18 cellular contexts compared by ENCODE assay signal in the genomic region with DNA sequence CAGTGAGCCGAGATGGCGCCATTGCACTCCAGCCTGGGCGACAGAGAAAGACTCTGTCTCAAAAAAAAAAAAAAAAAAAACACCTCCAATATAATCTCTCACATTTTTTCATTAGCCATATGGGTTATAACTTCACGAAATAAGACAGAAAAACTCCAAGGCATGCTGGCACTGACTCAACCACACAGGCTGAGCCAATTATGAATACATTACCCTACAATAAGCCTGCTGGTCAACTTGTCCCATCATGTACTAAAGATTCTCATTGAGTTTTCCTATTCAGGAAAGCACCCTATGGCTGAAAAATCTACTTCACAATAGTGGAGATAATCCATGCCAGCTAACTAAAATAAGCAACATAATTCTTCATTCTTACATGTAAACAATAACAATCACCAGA. TPM values are rescaled to one million over a fixed set of nuclear protein-coding genes. Genes with fewer than 3 reads are reported as not detected.
DNase-seq lines count a peak whose midpoint lies in the region; FAIRE-seq and TF ChIP-seq lines count a peak whose summit lies in the region.
"Had no signal": no experiment of that assay in that cellular context is flagged by ENCODE, and none has a peak within 500 bp of the region (broad histone marks: within the 10 kb centered on the region; RNA-seq: fewer than 3 reads in every experiment).

No MANE protein-coding gene starts in this region.

- H3K27ac ChIP-seq in breast epithelium, result no peak overlapping the region

- no peaks in the 10 kb centered on the region for H3K36me3 ChIP-seq in breast epithelium
- no peaks in the 10 kb centered on the region for H3K36me3 ChIP-seq in bronchial epithelial cell (ENCODE audit: control insufficient read depth, insufficient read depth, low read length)

- POLR2A ChIA-PET in MCF 10A (lab: Yijun Ruan, JAX), result interaction anchor here (0.8 to 1.7 kb wide), 3 partner anchors 11 to 150 kb away, joined by 3 to 12 read pairs (median 3); no protein-coding TSS in a partner anchor
- POLR2A ChIA-PET in activated CD4-positive, alpha-beta memory T cell treated with anti-CD3 and anti-CD28 coated beads for 36 hours (lab: Charles Lee), result no interaction called here

- no peaks in the 10 kb centered on the region for H3K9me3 ChIP-seq in breast epithelium
- H3K9me3 ChIP-seq: Caco-2 had no signal

- H3K36me3 Mint-ChIP-seq in MCF 10A (ENCODE audit: insufficient read depth, unreplicated experiment), result no peaks in the 10 kb centered on the region
- no peaks in the 10 kb centered on the region for H3K36me3 Mint-ChIP-seq in activated CD4-positive, alpha-beta memory T cell treated with anti-CD3 and anti-CD28 coated beads for 36 hours

- DNase-seq in MCF 10A (ENCODE audit: unreplicated experiment), result peak; percentile 56
- no peak for DNase-seq in breast epithelium (ENCODE audit: low spot score in 2 of 2)
- DNase-seq in bronchial epithelial cell (ENCODE audit: low read depth), result peak; percentile 92
- DNase-seq in fibroblast of peridontal ligament (ENCODE audit: extremely low read depth), result peak; percentile 58
- DNase-seq in frontal cortex (ENCODE audit: low spot score in 2 of 2), result no peak
- DNase-seq in activated CD4-positive, alpha-beta memory T cell treated with anti-CD3 and anti-CD28 coated beads for 36 hours, result no peak
- no peak for DNase-seq in activated gamma-delta T cell treated with Interleukin-2 at 50 U/mL for 16 hours
- no peak for DNase-seq in activated naive CD4-positive, alpha-beta T cell treated with anti-CD3 and anti-CD28 coated beads, Interleukin-2, amount 50 U/mL, for 16 hours
- DNase-seq: Caco-2; CD4-positive, alpha-beta T cell; GF-D8; Kasumi-1; NCI-H1092 treated with DMSO at 0.1 percent for 48 hours; NCI-H146; NCI-H2029 treated with DMSO at 0.1 percent for 48 hours; NCI-H2171; SHP77 treated with DMSO at 0.1 percent for 48 hours had no signal

- peak; percentile 18 for FAIRE-seq in bronchial epithelial cell (lab: Jason Lieb, UNC)
- FAIRE-seq in frontal cortex (lab: Jason Lieb, UNC), result no peak

- no peaks in the 10 kb centered on the region for H3K27me3 Mint-ChIP-seq in MCF 10A (ENCODE audit: insufficient read depth, unreplicated experiment)
- peaks cover 19% of the 10 kb centered on the region for H3K27me3 Mint-ChIP-seq in activated CD4-positive, alpha-beta memory T cell treated with anti-CD3 and anti-CD28 coated beads for 36 hours

- H3K4me3 ChIP-seq in breast epithelium, result no peak overlapping the region
- no peak overlapping the region for H3K4me3 ChIP-seq in bronchial epithelial cell (ENCODE audit: low read depth, low read length)
- H3K4me3 ChIP-seq: GM23338 had no signal

- H3K27ac Mint-ChIP-seq in MCF 10A (ENCODE audit: low read depth, unreplicated experiment), result no peak overlapping the region
- H3K27ac Mint-ChIP-seq in activated CD4-positive, alpha-beta memory T cell treated with anti-CD3 and anti-CD28 coated beads for 36 hours, result no peak overlapping the region
- H3K27ac Mint-ChIP-seq: CD4-positive, alpha-beta T cell; GM23338 had no signal

- H3K4me3 Mint-ChIP-seq in MCF 10A (ENCODE audit: unreplicated experiment), result no peak overlapping the region
- H3K4me3 Mint-ChIP-seq in activated CD4-positive, alpha-beta memory T cell treated with anti-CD3 and anti-CD28 coated beads for 36 hours, result no peak overlapping the region
- H3K4me3 Mint-ChIP-seq: CD4-positive, alpha-beta T cell; GM23338 had no signal

- H3K4me1 ChIP-seq in breast epithelium, result no peaks in the 10 kb centered on the region

- H3K4me1 Mint-ChIP-seq in MCF 10A (ENCODE audit: insufficient read depth, unreplicated experiment), result peaks cover 25% of the 10 kb centered on the region
- H3K4me1 Mint-ChIP-seq in activated CD4-positive, alpha-beta memory T cell treated with anti-CD3 and anti-CD28 coated beads for 36 hours (ENCODE audit: low read depth), result no peaks in the 10 kb centered on the region

- intact Hi-C loops in MCF 10A (cut with micrococcal nuclease), result no loop called here
- intact Hi-C loops in breast epithelium (cut with DNase I; ENCODE audit: low total_unique reads), result no loop called here
- intact Hi-C loops in activated CD4-positive, alpha-beta memory T cell treated with anti-CD3 and anti-CD28 coated beads for 36 hours (cut with micrococcal nuclease), result no loop called here

- no TSS peak for BruUV-seq in MCF 10A (replicated peaks; lab: Mats Ljungman, UMichigan)

- no peaks in the 10 kb centered on the region for H3K9me3 Mint-ChIP-seq in MCF 10A (ENCODE audit: unreplicated experiment)
- no peaks in the 10 kb centered on the region for H3K9me3 Mint-ChIP-seq in activated CD4-positive, alpha-beta memory T cell treated with anti-CD3 and anti-CD28 coated beads for 36 hours
- H3K9me3 Mint-ChIP-seq: CD4-positive, alpha-beta T cell; GM23338 had no signal

- H3K27me3 ChIP-seq in breast epithelium, result no peaks in the 10 kb centered on the region
- no peaks in the 10 kb centered on the region for H3K27me3 ChIP-seq in bronchial epithelial cell (ENCODE audit: control insufficient read depth, insufficient read depth, low read length)

- CTCF ChIA-PET in MCF 10A (lab: Yijun Ruan, JAX), result interaction anchor here (0.6 to 0.8 kb wide), 3 partner anchors 10 to 86 kb away, joined by 3 to 6 read pairs (median 3); no protein-coding TSS in a partner anchor
- CTCF ChIA-PET in activated CD4-positive, alpha-beta memory T cell treated with anti-CD3 and anti-CD28 coated beads for 36 hours (lab: Charles Lee), result interaction anchor here (1.2 kb wide), 1 partner anchor 35 kb away, joined by 3 read pairs; no protein-coding TSS in a partner anchor

- TF ChIP-seq CTCF in MCF 10A (IDR thresholded peaks at IDR 0.05; ENCODE audit: unreplicated experiment) (no peak), breast epithelium (IDR thresholded peaks at IDR 0.05) (no peak), bronchial epithelial cell (IDR thresholded peaks at IDR 0.05; ENCODE audit: insufficient read depth, low read length, severe bottlenecking) (no peak)

- no peak for TF ChIP-seq POLR2A in breast epithelium (IDR thresholded peaks at IDR 0.05)

RNA-seq across cellular contexts. Expression of gene MAP3K20, which starts 12.8 kb away (rescaled TPM):
- total RNA-seq in MCF 10A (2022) (134 and 150 TPM in 2 replicates), breast epithelium (10 to 100 TPM; 34.8 to 67.0 (median 42.9) TPM), bronchial epithelial cell (43.2 and 50.2 TPM in 2 replicates), frontal cortex (9.4 TPM)
- 1 to 10 TPM; 6.5 to 7.0 TPM for total RNA-seq in activated CD4-positive, alpha-beta memory T cell treated with anti-CD3 and anti-CD28 coated beads for 36 hours

Comparison
In these comparisons a context has a peak if more than half of its experiments do, and no peak if none do; other contexts are left out.
1. DNase-seq: peak in MCF 10A (single experiment), bronchial epithelial cell (single experiment) and fibroblast of peridontal ligament (single experiment); none in breast epithelium (0 of 2), frontal cortex (0 of 2), activated CD4-positive, alpha-beta memory T cell treated with anti-CD3 and anti-CD28 coated beads for 36 hours (single experiment), activated gamma-delta T cell treated with Interleukin-2 at 50 U/mL for 16 hours (single experiment) and activated naive CD4-positive, alpha-beta T cell treated with anti-CD3 and anti-CD28 coated beads, Interleukin-2, amount 50 U/mL, for 16 hours (single experiment).